In genomic region chr7:121510858-121511482, GRCh38 we compare ENCODE assay signal across 22 cellular contexts.
DNase-seq lines count a peak whose midpoint lies in the region; ATAC-seq and TF ChIP-seq lines count a peak whose summit lies in the region.
"Had no signal": no experiment of that assay in that cellular context is flagged by ENCODE, and none has a peak within 500 bp of the region (broad histone marks: within the 10 kb centered on the region; RNA-seq: fewer than 3 reads in every experiment).

No MANE protein-coding gene starts in this region.

- H3K27me3 Mint-ChIP-seq in GM23338 (ENCODE audit: insufficient read depth, low read depth, poor library complexity): peaks cover 5% of the 10 kb centered on the region
- peaks cover 4% of the 10 kb centered on the region for H3K27me3 Mint-ChIP-seq in activated T-helper 17 cell treated with anti-CD3 and anti-CD28 coated beads, Interleukin-2, amount 50 U/mL, for 72 hours
- H3K27me3 Mint-ChIP-seq: activated B cell treated with CpG ODN at 0.5 μM for 24 hours; CD4-positive, CD25-positive, alpha-beta regulatory T cell; dendritic cell treated with granulocyte-macrophage colony-stimulating factor and Interleukin-4, amounts not matched to agents 40 ng/mL and 50 ng/mL, for 4 days had no signal

- no peak overlapping the region for H2BK12ac ChIP-seq in neuronal stem cell (ENCODE audit: low read length)

- no CpG with 5 or more reads among the region's 5 CpGs for whole genome bisulfite sequencing in neuronal stem cell (ENCODE audit: extremely low coverage in 2 of 2, insufficient read length in 2 of 2, insufficient replicate concordance in 1 of 2), 2 donors

- no peak overlapping the region for H3K4me2 ChIP-seq in GM23338
- H3K4me2 ChIP-seq in neuronal stem cell (ENCODE audit: insufficient read depth, low read length, poor library complexity, severe bottlenecking): no peak overlapping the region
- H3K4me2 ChIP-seq: KMS-11, SK-N-SH had no signal

- no peaks in the 10 kb centered on the region for H3K79me2 ChIP-seq in GM23338 (replicated peaks; ENCODE audit: insufficient read depth)

- no peak overlapping the region for H2BK120ac ChIP-seq in neuronal stem cell (ENCODE audit: low read depth, low read length)

- H3K4me3 ChIP-seq in GM23338 (no peak overlapping the region), HUES6 (ENCODE audit: low read depth, low read length) (no peak overlapping the region), neuronal stem cell (ENCODE audit: low read length in 2 of 2) (no peak overlapping the region)
- H3K4me3 ChIP-seq: breast epithelium, thoracic aorta had no signal

- peak; percentile 42 for DNase-seq in GM23338 (ENCODE audit: low spot score)
- DNase-seq in islet precursor cell: peak; percentile 90
- no peak for DNase-seq in NAMALWA (ENCODE audit: low spot score)
- DNase-seq in neuronal stem cell (ENCODE audit: low spot score): no peak
- DNase-seq in HEK293T (ENCODE audit: extremely low spot score): no peak
- DNase-seq: activated B cell treated with CpG ODN at 0.5 μM for 24 hours; activated T-cell treated with anti-CD3 and anti-CD28 coated beads, Interleukin-2, amount 50 U/mL, for 72 hours; foreskin melanocyte; hypothalamus; naive B cell; NCI-H2029; NCI-H446 treated with DMSO at 0.1 percent for 48 hours; SK-N-SH; stimulated activated naive B cell treated with anti-CD40 and anti-IgM and Interleukin-4, amounts not matched to agents 10 μg/mL and 1 μg/mL and 100 μg/mL, for 72 hours had no signal

- POLR2A ChIA-PET in HEK293T (lab: Yijun Ruan, JAX): no interaction called here

- peaks cover 16% of the 10 kb centered on the region for H3K4me1 ChIP-seq in GM23338 (ENCODE audit: insufficient read depth)
- no peaks in the 10 kb centered on the region; the same call in 1 of the 2 replicates for H3K4me1 ChIP-seq in HUES6 (ENCODE audit: control insufficient read depth, insufficient read depth, low read length)
- no peaks in the 10 kb centered on the region for H3K4me1 ChIP-seq in neuronal stem cell (ENCODE audit: control insufficient read depth in 2 of 2, insufficient read depth in 1 of 2, low read depth in 1 of 2, low read length in 2 of 2)
- H3K4me1 ChIP-seq: breast epithelium had no signal

- no peak overlapping the region for H3K27ac ChIP-seq in GM23338 (ENCODE audit: low read depth)
- H3K27ac ChIP-seq in HUES6 (ENCODE audit: low read depth, low read length): 0 out of 2 replicates have a peak overlapping the region, but pooled peaks have one; percentile 21
- H3K27ac ChIP-seq in neuronal stem cell (replicated peaks; ENCODE audit: low read length): no peak overlapping the region
- H3K27ac ChIP-seq: breast epithelium, epithelial cell of prostate, KMS-11, thoracic aorta had no signal

- H2BK15ac ChIP-seq in neuronal stem cell (ENCODE audit: low read length): no peak overlapping the region

- H3K23ac ChIP-seq in neuronal stem cell (ENCODE audit: low read depth, low read length, poor library complexity): no peak overlapping the region

- H3K4ac ChIP-seq in neuronal stem cell (ENCODE audit: low read length): no peak overlapping the region

- peaks cover 18% of the 10 kb centered on the region for H3K4me1 Mint-ChIP-seq in GM23338
- no peaks in the 10 kb centered on the region for H3K4me1 Mint-ChIP-seq in activated T-helper 17 cell treated with anti-CD3 and anti-CD28 coated beads, Interleukin-2, amount 50 U/mL, for 72 hours
- H3K4me1 Mint-ChIP-seq: activated B cell treated with CpG ODN at 0.5 μM for 24 hours; CD4-positive, CD25-positive, alpha-beta regulatory T cell; naive B cell; stimulated activated naive B cell treated with anti-CD40 and anti-IgM and Interleukin-4, amounts not matched to agents 10 μg/mL and 1 μg/mL and 100 μg/mL, for 72 hours had no signal

- no peaks in the 10 kb centered on the region for H3K79me1 ChIP-seq in neuronal stem cell (ENCODE audit: low read depth, low read length)

- H4K8ac ChIP-seq in neuronal stem cell (ENCODE audit: low read depth, low read length): no peak overlapping the region

- no peak overlapping the region for H2BK5ac ChIP-seq in neuronal stem cell (ENCODE audit: low read length)

- CTCF ChIA-PET in HEK293T (lab: Yijun Ruan, JAX): no interaction called here

- H3K14ac ChIP-seq in neuronal stem cell (ENCODE audit: low read length): no peak overlapping the region

- no peak for ATAC-seq in GM23338
- ATAC-seq in activated T-helper 17 cell treated with anti-CD3 and anti-CD28 coated beads, Interleukin-2, amount 50 U/mL, for 72 hours (replicated peaks): peak; percentile 12
- ATAC-seq: activated T-cell treated with anti-CD3 and anti-CD28 coated beads, Interleukin-2, amount 50 U/mL, for 72 hours; stimulated activated naive B cell treated with anti-CD40 and anti-IgM and Interleukin-4, amounts not matched to agents 10 μg/mL and 1 μg/mL and 100 μg/mL, for 72 hours had no signal

- no peak overlapping the region for H3K4me3 Mint-ChIP-seq in GM23338
- H3K4me3 Mint-ChIP-seq in activated T-helper 17 cell treated with anti-CD3 and anti-CD28 coated beads, Interleukin-2, amount 50 U/mL, for 72 hours: peak overlapping the region; percentile 34
- H3K4me3 Mint-ChIP-seq: activated B cell treated with CpG ODN at 0.5 μM for 24 hours; activated T-cell treated with anti-CD3 and anti-CD28 coated beads, Interleukin-2, amount 50 U/mL, for 72 hours; CD4-positive, CD25-positive, alpha-beta regulatory T cell; dendritic cell treated with granulocyte-macrophage colony-stimulating factor and Interleukin-4, amounts not matched to agents 40 ng/mL and 50 ng/mL, for 4 days; stimulated activated naive B cell treated with anti-CD40 and anti-IgM and Interleukin-4, amounts not matched to agents 10 μg/mL and 1 μg/mL and 100 μg/mL, for 72 hours had no signal

- peak overlapping the region; percentile 47; the same call in 1 of the 2 replicates for H3K27ac Mint-ChIP-seq in GM23338
- peak overlapping the region; percentile 21 for H3K27ac Mint-ChIP-seq in activated T-helper 17 cell treated with anti-CD3 and anti-CD28 coated beads, Interleukin-2, amount 50 U/mL, for 72 hours
- H3K27ac Mint-ChIP-seq: activated B cell treated with CpG ODN at 0.5 μM for 24 hours; activated T-cell treated with anti-CD3 and anti-CD28 coated beads, Interleukin-2, amount 50 U/mL, for 72 hours; dendritic cell treated with granulocyte-macrophage colony-stimulating factor and Interleukin-4, amounts not matched to agents 40 ng/mL and 50 ng/mL, for 4 days; stimulated activated naive B cell treated with anti-CD40 and anti-IgM and Interleukin-4, amounts not matched to agents 10 μg/mL and 1 μg/mL and 100 μg/mL, for 72 hours had no signal

- H2AK5ac ChIP-seq in neuronal stem cell (ENCODE audit: low read depth, low read length): no peak overlapping the region

- peaks cover 5% of the 10 kb centered on the region; the same call in 1 of the 2 replicates for H3K9me2 ChIP-seq in GM23338 (ENCODE audit: insufficient read depth)
- H3K9me2 ChIP-seq: SK-N-SH had no signal

- H3K9ac ChIP-seq in HUES6 (ENCODE audit: low read length): no peak overlapping the region
- H3K9ac ChIP-seq in neuronal stem cell (ENCODE audit: low read depth, low read length, poor library complexity): no peak overlapping the region
- H3K9ac ChIP-seq: KMS-11, SK-N-SH had no signal

- peaks cover 55% of the 10 kb centered on the region for H3K9me3 Mint-ChIP-seq in GM23338
- peaks cover 12% of the 10 kb centered on the region for H3K9me3 Mint-ChIP-seq in activated T-helper 17 cell treated with anti-CD3 and anti-CD28 coated beads, Interleukin-2, amount 50 U/mL, for 72 hours

- no peak overlapping the region for H4K91ac ChIP-seq in neuronal stem cell (ENCODE audit: low read depth, low read length, poor library complexity)

- H4K20me1 ChIP-seq in GM23338 (replicated peaks; ENCODE audit: insufficient read depth): no peaks in the 10 kb centered on the region

- peaks cover 13% of the 10 kb centered on the region for H3K36me3 ChIP-seq in GM23338 (ENCODE audit: insufficient read depth)
- no peaks in the 10 kb centered on the region for H3K36me3 ChIP-seq in HUES6 (ENCODE audit: control insufficient read depth, insufficient read depth, low read length)
- no peaks in the 10 kb centered on the region for H3K36me3 ChIP-seq in neuronal stem cell (replicated peaks in 1 of 2; ENCODE audit: control insufficient read depth in 2 of 2, insufficient read depth in 2 of 2, low read length in 2 of 2)
- H3K36me3 ChIP-seq: breast epithelium, thoracic aorta had no signal

- H3F3A ChIP-seq in GM23338 (replicated peaks; ENCODE audit: low read depth): no peaks in the 10 kb centered on the region

- TF ChIP-seq CTCF in GM23338 (conservative IDR thresholded peaks at IDR 0.05; ENCODE audit: low read depth in 2 of 2): no peak

- H3K36me3 Mint-ChIP-seq in GM23338 (ENCODE audit: low read depth): peaks cover 59% of the 10 kb centered on the region
- H3K36me3 Mint-ChIP-seq in activated T-helper 17 cell treated with anti-CD3 and anti-CD28 coated beads, Interleukin-2, amount 50 U/mL, for 72 hours (ENCODE audit: low read depth): no peaks in the 10 kb centered on the region
- H3K36me3 Mint-ChIP-seq: CD4-positive, CD25-positive, alpha-beta regulatory T cell had no signal

- no peak overlapping the region for H2AFZ ChIP-seq in GM23338
- H2AFZ ChIP-seq in neuronal stem cell (ENCODE audit: low read length): no peak overlapping the region

- H3K9me3 ChIP-seq in HUES6 (ENCODE audit: control insufficient read depth, insufficient read depth, low read depth, low read length) (peaks cover 60% of the 10 kb centered on the region), neuronal stem cell (replicated peaks in 1 of 2; ENCODE audit: control insufficient read depth in 2 of 2, insufficient read depth in 1 of 2, low read depth in 1 of 2, low read length in 2 of 2) (peaks cover 15 to 35% of the 10 kb centered on the region in 2 donors)

- no peak overlapping the region for H3K18ac ChIP-seq in neuronal stem cell (ENCODE audit: low read length)

- H3K27me3 ChIP-seq in GM23338 (ENCODE audit: insufficient read depth) (no peaks in the 10 kb centered on the region), HUES6 (ENCODE audit: control insufficient read depth, insufficient read depth, low read length) (no peaks in the 10 kb centered on the region), neuronal stem cell (ENCODE audit: control insufficient read depth in 3 of 3, insufficient read depth in 3 of 3, low read depth in 1 of 3, low read length in 3 of 3) (no peaks in the 10 kb centered on the region)
- H3K27me3 ChIP-seq: breast epithelium had no signal

TF ChIP-seq in GM23338, 12 proteins besides CTCF, POLR2A, EP300 and RAD21:
- TF ChIP-seq STAT1 (IDR thresholded peaks at IDR 0.05; ENCODE audit: unreplicated experiment) (no peak), ZNF114 (CRISPR knock-in tag; IDR thresholded peaks at IDR 0.05) (peak; percentile 24; the same call in 1 of the 2 replicates)
TF ChIP-seq in GM23338: peak in this region for 1.

TF ChIP-seq in HEK293T, 16 proteins besides CTCF, POLR2A, EP300 and RAD21 (continues in another document):
- TF ChIP-seq SUZ12 (IDR thresholded peaks at IDR 0.05) (no peak), HDGF (IDR thresholded peaks at IDR 0.05; ENCODE audit: borderline replicate concordance) (no peak)

Comparison
In these comparisons a context has a peak if more than half of its experiments do, and no peak if none do; other contexts are left out.
1. DNase-seq: peak in GM23338 (single experiment) and islet precursor cell (single experiment); none in NAMALWA (single experiment), neuronal stem cell (single experiment) and HEK293T (single experiment).